In genomic region chr18:22932885-22933205, GRCh38 we compare ENCODE assay signal across 8 cellular contexts. TPM values are rescaled to one million over a fixed set of nuclear protein-coding genes. Genes with fewer than 3 reads are reported as not detected.
DNase-seq lines count a peak whose midpoint lies in the region; ATAC-seq and TF ChIP-seq lines count a peak whose summit lies in the region.

No MANE protein-coding gene starts in this region.

- peaks cover 24% of the 10 kb centered on the region for H3K36me3 Mint-ChIP-seq in activated CD8-positive, alpha-beta T cell treated with anti-CD3 and anti-CD28 coated beads, Interleukin-2, amount 10 ng/mL, durations not matched to agents 7 days and 5 days (ENCODE audit: low read depth)

- ATAC-seq in GM19025 (IDR thresholded peaks at IDR 0.05; ENCODE audit: low read depth, unreplicated experiment) (peak; percentile 20), HG03175 (IDR thresholded peaks at IDR 0.05; ENCODE audit: unreplicated experiment) (peak; percentile 33)
- peak; percentile 38 for ATAC-seq in activated CD8-positive, alpha-beta T cell treated with anti-CD3 and anti-CD28 coated beads, Interleukin-2, amount 10 ng/mL, durations not matched to agents 7 days and 5 days

- H3K9ac ChIP-seq in iPS-15b (ENCODE audit: low read depth, low read length) = peak overlapping the region; percentile 62

- WGBS in stomach, 5 donors = 1 to 2% (median 1%) methylated on average over 9 to 17 of the region's 17 CpGs

- peaks cover 12% of the 10 kb centered on the region for H3K4me1 ChIP-seq in A673 (ENCODE audit: insufficient read depth, low read length, poor library complexity, severe bottlenecking)
- peaks cover 2% of the 10 kb centered on the region for H3K4me1 ChIP-seq in iPS-15b (ENCODE audit: control insufficient read depth, insufficient read depth, low read length)
- H3K4me1 ChIP-seq in stomach = peaks cover 0 to 25% (median 9%) of the 10 kb centered on the region in 4 donors

- H3K27me3 ChIP-seq in A673 (replicated peaks; ENCODE audit: insufficient read depth, low read depth, low read length, poor library complexity) = no peaks in the 10 kb centered on the region
- H3K27me3 ChIP-seq in iPS-15b (ENCODE audit: control insufficient read depth, insufficient read depth, low read length) = peaks cover 6% of the 10 kb centered on the region
- no peaks in the 10 kb centered on the region for H3K27me3 ChIP-seq in stomach

- H3K4me3 ChIP-seq in A673 (ENCODE audit: low read depth, low read length, poor library complexity, severe bottlenecking) = peak overlapping the region; percentile 88
- peak overlapping the region; percentile 94 for H3K4me3 ChIP-seq in iPS-15b (ENCODE audit: low read depth, low read length)
- H3K4me3 ChIP-seq in stomach = peak overlapping the region; percentile 72 to 87 (median 80)

- H3K36me3 ChIP-seq in A673 (ENCODE audit: insufficient read depth, low read length, poor library complexity, severe bottlenecking) (peaks cover 11% of the 10 kb centered on the region), iPS-15b (ENCODE audit: control insufficient read depth, insufficient read depth, low read length) (peaks cover under 1% of the 10 kb centered on the region), stomach (peaks cover 8 to 11% (median 10%) of the 10 kb centered on the region in 4 donors)

- POLR2A ChIA-PET in A673 (lab: Charles Lee; ENCODE audit: low non-redundant PET) = no interaction called here
- POLR2A ChIA-PET in activated CD8-positive, alpha-beta T cell treated with anti-CD3 and anti-CD28 coated beads, Interleukin-2, amount 10 ng/mL, durations not matched to agents 7 days and 5 days (lab: Charles Lee) = interaction anchor here (0.6 to 1.1 kb wide), 3 partner anchors 9 to 1332 kb away, joined by 3 read pairs; partner anchors contain the start of gene ESCO1

- BruUV-seq in A673 (replicated peaks; lab: Mats Ljungman, UMichigan) = no TSS peak

- DNase-seq in A673 (ENCODE audit: low spot score) (no peak), stomach (no peak), occipital lobe (lab: John Stamatoyannopoulos, UW) (no peak)
- DNase-seq in activated CD8-positive, alpha-beta T cell treated with anti-CD3 and anti-CD28 coated beads, Interleukin-2, amount 10 ng/mL, durations not matched to agents 7 days and 5 days = no peak
- DNase-seq in activated CD8-positive, alpha-beta memory T cell treated with anti-CD3 and anti-CD28 coated beads, Interleukin-2, amount 50 U/mL, for 48 hours = no peak

- TF ChIP-seq EP300 in stomach (IDR thresholded peaks at IDR 0.05) = no peak

- CTCF ChIA-PET in A673 (lab: Charles Lee) = interaction anchor here (1.1 kb wide), 1 partner anchor 50 kb away, joined by 3 read pairs; no protein-coding TSS in a partner anchor
- CTCF ChIA-PET in activated CD8-positive, alpha-beta T cell treated with anti-CD3 and anti-CD28 coated beads, Interleukin-2, amount 10 ng/mL, durations not matched to agents 7 days and 5 days (lab: Charles Lee) = interaction anchor here (0.7 to 2.6 kb wide), 9 partner anchors 9 to 480 kb away, joined by 3 to 9 read pairs (median 3); no protein-coding TSS in a partner anchor

- H3K27ac Mint-ChIP-seq in activated CD8-positive, alpha-beta T cell treated with anti-CD3 and anti-CD28 coated beads, Interleukin-2, amount 10 ng/mL, durations not matched to agents 7 days and 5 days = peak overlapping the region; percentile 95

- H3K4me1 Mint-ChIP-seq in activated CD8-positive, alpha-beta T cell treated with anti-CD3 and anti-CD28 coated beads, Interleukin-2, amount 10 ng/mL, durations not matched to agents 7 days and 5 days (ENCODE audit: low read depth) = peaks cover 39% of the 10 kb centered on the region

- no peak for TF ChIP-seq CTCF in A673 (conservative IDR thresholded peaks at IDR 0.05; ENCODE audit: low read depth, low read length)
- TF ChIP-seq CTCF in stomach (IDR thresholded peaks at IDR 0.05) = no peak

- H3K27me3 Mint-ChIP-seq in activated CD8-positive, alpha-beta T cell treated with anti-CD3 and anti-CD28 coated beads, Interleukin-2, amount 10 ng/mL, durations not matched to agents 7 days and 5 days (ENCODE audit: low read depth) = peaks cover 3% of the 10 kb centered on the region

- no peaks in the 10 kb centered on the region for H3K9me3 Mint-ChIP-seq in activated CD8-positive, alpha-beta T cell treated with anti-CD3 and anti-CD28 coated beads, Interleukin-2, amount 10 ng/mL, durations not matched to agents 7 days and 5 days (ENCODE audit: insufficient read depth)

- H3K9me3 ChIP-seq in A673 (ENCODE audit: low read depth, low read length, poor library complexity, severe bottlenecking) (no peaks in the 10 kb centered on the region), iPS-15b (ENCODE audit: control insufficient read depth, insufficient read depth, low read length) (no peaks in the 10 kb centered on the region), stomach (no peaks in the 10 kb centered on the region)

- intact Hi-C loops in A673 (cut with micrococcal nuclease; ENCODE audit: unreplicated experiment) (loop anchor here (5.0 kb wide), 1 partner anchor 111 kb away; no protein-coding TSS in a partner anchor), stomach (cut with DNase I; ENCODE audit: low total_unique reads) (no loop called here)

- TF ChIP-seq POLR2A in stomach (IDR thresholded peaks at IDR 0.05) = no peak

- H3K27ac ChIP-seq in A673 (ENCODE audit: low read depth, low read length, poor library complexity, severe bottlenecking) (peak overlapping the region; percentile 98), stomach (peak overlapping the region; percentile 97 to 99 (median 98))

- H3K4me3 Mint-ChIP-seq in activated CD8-positive, alpha-beta T cell treated with anti-CD3 and anti-CD28 coated beads, Interleukin-2, amount 10 ng/mL, durations not matched to agents 7 days and 5 days = peak overlapping the region; percentile 93

RNA-seq across cellular contexts. Expression of gene RBBP8, which starts 0.3 kb away (rescaled TPM):
- 75.8 and 88.2 TPM in 2 replicates for total RNA-seq in A673 (2021)
- 10 to 100 TPM; 72.1 to 74.8 TPM for total RNA-seq in activated CD8-positive, alpha-beta T cell treated with anti-CD3 and anti-CD28 coated beads, Interleukin-2, amount 10 ng/mL, durations not matched to agents 7 days and 5 days
- 10 to 100 TPM in 4 of 5 donors, 1 to 10 TPM in 1; 6.4 to 54.0 (median 30.5) TPM for total RNA-seq in stomach
- 10 to 100 TPM; 26.3 to 34.0 (median 29.8) TPM for polyA plus RNA-seq in stomach
- total RNA-seq in occipital lobe = 45.7 TPM
